Comparison of ENCODE assay signal across 8 cellular contexts in the genomic region with DNA sequence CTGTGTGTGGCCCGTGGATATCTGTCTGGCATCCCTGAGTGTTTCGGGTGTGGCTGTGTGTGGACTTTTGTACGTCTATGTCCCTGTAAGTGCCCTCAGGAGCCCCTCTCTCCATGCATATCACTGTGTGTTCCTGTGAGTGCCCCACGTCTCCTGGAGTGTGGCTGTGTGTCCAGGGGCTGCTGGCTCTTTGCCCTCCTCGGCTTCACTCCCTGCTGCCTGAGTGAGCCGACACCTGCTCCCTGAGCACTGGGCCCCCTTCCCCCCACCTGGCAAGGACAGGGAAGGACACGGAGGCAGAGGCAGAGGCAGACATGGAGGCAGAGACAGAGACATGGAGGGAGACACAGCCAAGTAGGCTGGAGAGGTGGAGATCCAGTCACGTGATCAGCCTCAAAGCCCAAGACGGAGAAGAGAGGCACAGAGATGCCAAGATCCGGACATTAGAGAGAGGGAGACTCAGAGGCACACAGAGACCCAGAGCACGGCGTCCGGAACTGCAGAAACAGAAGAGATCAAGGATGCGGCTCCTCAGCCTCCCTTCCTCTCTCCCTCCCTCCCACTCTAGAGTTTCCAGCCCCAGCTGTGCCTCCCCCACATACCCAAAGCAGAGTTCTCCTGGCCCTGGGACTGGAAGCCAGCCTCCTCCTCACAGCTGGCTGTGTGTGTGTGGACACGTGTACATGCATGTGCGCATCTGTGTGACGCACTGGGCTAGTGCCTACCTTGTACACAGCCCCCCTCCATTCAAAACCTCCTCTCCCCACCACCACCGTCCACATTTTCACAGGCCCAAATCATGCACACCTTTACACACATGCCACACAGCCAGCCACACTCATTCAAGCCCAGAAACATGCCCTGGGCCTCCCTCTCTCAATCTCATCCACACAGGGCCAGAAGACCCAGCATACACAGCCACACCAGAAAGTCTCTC. TPM values are rescaled to one million over a fixed set of nuclear protein-coding genes. Genes with fewer than 3 reads are reported as not detected.
DNase-seq lines count a peak whose midpoint lies in the region; ATAC-seq and TF ChIP-seq lines count a peak whose summit lies in the region.

No MANE protein-coding gene starts in this region.

- no peaks in the 10 kb centered on the region for H3K27me3 ChIP-seq in stomach

- TF ChIP-seq POLR2A in stomach (IDR thresholded peaks at IDR 0.05) (no peak), GM18505 (IDR thresholded peaks at IDR 0.05; ENCODE audit: borderline replicate concordance, extremely low read depth, insufficient read depth, insufficient read length) (no peak)

- WGBS in stomach, 5 donors = 13 to 30% (median 20%) methylated on average over 16 to 18 of the region's 18 CpGs

- ATAC-seq in left colon (peak; percentile 15), HG03108 (IDR thresholded peaks at IDR 0.05; ENCODE audit: unreplicated experiment) (no peak), GM18505 (IDR thresholded peaks at IDR 0.05; ENCODE audit: unreplicated experiment) (no peak)

- no peaks in the 10 kb centered on the region for H3K9me3 ChIP-seq in stomach

- peaks cover 41 to 63% (median 52%) of the 10 kb centered on the region in 4 donors for H3K4me1 ChIP-seq in stomach

- H3K27ac ChIP-seq in stomach = peak overlapping the region; percentile 70 to 93 (median 82)

- DNase-seq in GM03348 (ENCODE audit: low spot score) = peak; percentile 71
- DNase-seq in NCI-H446 treated with DMSO at 0.1 percent for 48 hours (lab: John Stamatoyannopoulos, UW) = peak; percentile 51
- peak; percentile 84 for DNase-seq in cerebellum (ENCODE audit: low spot score)
- DNase-seq in left colon = peak; percentile 57 to 79
- no peak for DNase-seq in stomach
- no peak for DNase-seq in D341Med (ENCODE audit: low spot score)

- TF ChIP-seq CTCF in stomach (IDR thresholded peaks at IDR 0.05) = no peak

- peaks cover 6 to 19% (median 15%) of the 10 kb centered on the region in 4 donors for H3K36me3 ChIP-seq in stomach

- intact Hi-C loops in left colon (cut with DNase I, micrococcal nuclease) (no loop called here), stomach (cut with DNase I; ENCODE audit: low total_unique reads) (no loop called here)

- TF ChIP-seq EP300 in stomach (IDR thresholded peaks at IDR 0.05) = no peak

- peak overlapping the region; percentile 48 to 54 (median 50) for H3K4me3 ChIP-seq in stomach

RNA-seq across cellular contexts. Expression of a gene that starts 39.0 kb away (rescaled TPM):
- 15.2 TPM for total RNA-seq in cerebellum
- 100 to 1,000 TPM in 1 of 2 donors, 10 to 100 TPM in 1; 97.7 to 144 TPM for total RNA-seq in left colon
- 10 to 100 TPM; 47.0 to 82.1 (median 65.3) TPM for total RNA-seq in stomach
- 10 to 100 TPM; 24.7 to 31.9 (median 25.7) TPM for polyA plus RNA-seq in stomach

Comparison
In these comparisons a context has a peak if more than half of its experiments do, and no peak if none do; other contexts are left out.
1. DNase-seq: peak in GM03348 (single experiment), NCI-H446 treated with DMSO at 0.1 percent for 48 hours (single experiment), cerebellum (single experiment) and left colon (2 of 2); none in stomach (single experiment) and D341Med (single experiment).